ENCODE assay signal across 1 cellular context in genomic region chr19:38561658-38562057, GRCh38.
TF ChIP-seq lines count a peak whose summit lies in the region.

No MANE protein-coding gene starts in this region.

TF ChIP-seq in HEK293, 187 proteins besides CTCF, POLR2A, EP300 and RAD21 (continued from another document):
- TF ChIP-seq, protein P1, sequence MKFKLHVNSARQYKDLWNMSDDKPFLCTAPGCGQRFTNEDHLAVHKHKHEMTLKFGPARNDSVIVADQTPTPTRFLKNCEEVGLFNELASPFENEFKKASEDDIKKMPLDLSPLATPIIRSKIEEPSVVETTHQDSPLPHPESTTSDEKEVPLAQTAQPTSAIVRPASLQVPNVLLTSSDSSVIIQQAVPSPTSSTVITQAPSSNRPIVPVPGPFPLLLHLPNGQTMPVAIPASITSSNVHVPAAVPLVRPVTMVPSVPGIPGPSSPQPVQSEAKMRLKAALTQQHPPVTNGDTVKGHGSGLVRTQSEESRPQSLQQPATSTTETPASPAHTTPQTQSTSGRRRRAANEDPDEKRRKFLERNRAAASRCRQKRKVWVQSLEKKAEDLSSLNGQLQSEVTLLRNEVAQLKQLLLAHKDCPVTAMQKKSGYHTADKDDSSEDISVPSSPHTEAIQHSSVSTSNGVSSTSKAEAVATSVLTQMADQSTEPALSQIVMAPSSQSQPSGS (tag by site-specific recombination; IDR thresholded peaks at IDR 0.05; ENCODE audit: low read depth): no peak
